Comparison of ENCODE assay signal across 25 cellular contexts in the genomic region with DNA sequence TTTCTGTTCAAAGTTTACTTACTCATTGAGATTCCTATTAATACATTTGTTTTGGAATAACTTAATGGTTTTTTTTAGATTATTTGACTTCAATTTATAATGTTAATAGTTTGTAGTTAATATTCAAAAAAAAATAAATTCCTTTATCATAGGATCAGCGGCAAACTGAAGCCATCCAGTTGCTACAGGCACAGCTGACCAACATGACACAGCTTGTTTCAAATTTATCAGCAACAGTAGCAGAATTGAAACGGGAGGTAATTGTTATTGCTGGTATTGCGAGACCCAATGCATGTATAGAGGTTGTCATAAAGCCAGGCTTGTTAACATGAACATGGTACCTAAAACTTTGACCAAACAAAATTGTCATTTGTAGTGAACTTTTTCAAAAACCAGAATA. TPM values are rescaled to one million over a fixed set of nuclear protein-coding genes. Genes with fewer than 3 reads are reported as not detected.
"Had no signal": no experiment of that assay in that cellular context is flagged by ENCODE, and none has a peak within 500 bp of the region (broad histone marks: within the 10 kb centered on the region; RNA-seq: fewer than 3 reads in every experiment).

No MANE protein-coding gene starts in this region.

- H3K27me3 ChIP-seq: brain microvascular endothelial cell had no signal

- H3K4me3 ChIP-seq: SK-N-MC had no signal

- ATAC-seq: activated CD4-positive, alpha-beta T cell treated with anti-CD3 and anti-CD28 coated beads for 36 hours; activated CD8-positive, alpha-beta T cell treated with anti-CD3 and anti-CD28 coated beads for 36 hours; activated T-cell treated with anti-CD3 and anti-CD28 coated beads, Interleukin-2, amount 50 U/mL, for 72 hours; PC-3; Right ventricle myocardium inferior; T-cell had no signal

- H3K27ac ChIP-seq: brain microvascular endothelial cell, SK-N-MC, VCaP had no signal

- DNase-seq: activated CD4-positive, alpha-beta T cell treated with anti-CD3 and anti-CD28 coated beads for 36 hours; activated CD8-positive, alpha-beta memory T cell treated with anti-CD3 and anti-CD28 coated beads, Interleukin-2, amount 50 U/mL, for 4 hours; activated CD8-positive, alpha-beta T cell treated with anti-CD3 and anti-CD28 coated beads for 36 hours; activated gamma-delta T cell treated with Interleukin-2 at 50 U/mL for 16 hours; activated naive CD4-positive, alpha-beta T cell treated with anti-CD3 and anti-CD28 coated beads, Interleukin-2, amount 10 ng/mL, durations not matched to agents 7 days and 5 days; activated naive CD8-positive, alpha-beta T cell treated with anti-CD3 and anti-CD28 coated beads for 36 hours; activated T-cell treated with anti-CD3 and anti-CD28 coated beads, Interleukin-2, amount 50 U/mL, for 72 hours; brain microvascular endothelial cell; caudate nucleus; KG1; NCI-H1105; NCI-H1436; NCI-H1694 treated with DMSO at 0.1 percent for 48 hours; NCI-H2029 treated with DMSO at 0.1 percent for 48 hours; NCI-H510A treated with DMSO at 0.1 percent for 48 hours; NCI-H69; PC-3; T-cell; T-helper 2 cell; T1000 had no signal

RNA-seq across cellular contexts. Expression of gene FASLG, which starts 59.0 kb away (rescaled TPM):
- total RNA-seq: chondrocyte, M059J had no signal
